Comparison of ENCODE assay signal across 17 cellular contexts in the genomic region with DNA sequence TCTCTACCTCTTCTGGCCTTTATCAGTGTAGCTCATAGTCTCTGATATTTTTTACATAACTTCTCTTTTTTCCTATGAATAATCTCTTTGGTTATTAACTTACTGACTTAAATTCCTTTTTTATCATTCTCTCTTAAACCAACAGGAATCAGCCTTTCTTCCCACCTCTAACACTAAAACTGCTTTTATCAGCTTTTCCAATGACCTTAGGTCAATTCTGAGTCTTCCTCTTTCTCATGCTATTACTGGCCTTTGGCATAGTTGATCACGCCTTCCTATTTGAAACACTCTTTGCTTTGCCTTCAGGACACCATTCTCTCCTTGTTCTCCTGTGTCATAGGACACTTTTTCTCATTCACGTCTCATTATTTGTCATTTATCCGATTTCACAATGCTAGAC. TPM values are rescaled to one million over a fixed set of nuclear protein-coding genes. Genes with fewer than 3 reads are reported as not detected.
DNase-seq lines count a peak whose midpoint lies in the region; ATAC-seq and TF ChIP-seq lines count a peak whose summit lies in the region.
"Had no signal": no experiment of that assay in that cellular context is flagged by ENCODE, and none has a peak within 500 bp of the region (broad histone marks: within the 10 kb centered on the region; RNA-seq: fewer than 3 reads in every experiment).

No MANE protein-coding gene starts in this region.

- H3K27ac ChIP-seq in PC-9 (peak overlapping the region; percentile 98), esophagus squamous epithelium (peak overlapping the region in 3 of 4 donors; percentile 66 to 87 (median 84))
- H3K27ac ChIP-seq in CD8-positive, alpha-beta memory T cell (ENCODE audit: low read depth, low read length) = no peak overlapping the region

- POLR2A ChIA-PET in PC-9 (lab: Charles Lee; ENCODE audit: unreplicated experiment) = interaction anchor here (0.6 kb wide), 1 partner anchor 158 kb away, joined by 6 read pairs; no protein-coding TSS in a partner anchor
- POLR2A ChIA-PET in CD8-positive, alpha-beta memory T cell (lab: Charles Lee) = no interaction called here

- no peak overlapping the region for H3K4me2 ChIP-seq in PC-9

- H3K9me3 Mint-ChIP-seq in osteocyte (ENCODE audit: unreplicated experiment) = no peaks in the 10 kb centered on the region
- H3K9me3 Mint-ChIP-seq in CD8-positive, alpha-beta memory T cell = no peaks in the 10 kb centered on the region
- no peaks in the 10 kb centered on the region for H3K9me3 Mint-ChIP-seq in activated CD8-positive, alpha-beta memory T cell treated with anti-CD3 and anti-CD28 coated beads, Interleukin-2, amount 10 ng/mL, durations not matched to agents 7 days and 5 days (ENCODE audit: low read depth)
- H3K9me3 Mint-ChIP-seq: CD4-positive, alpha-beta memory T cell had no signal

- no peaks in the 10 kb centered on the region for H3K79me2 ChIP-seq in PC-9 (ENCODE audit: low read depth)

- TF ChIP-seq POLR2A in esophagus squamous epithelium (IDR thresholded peaks at IDR 0.05) = no peak

- WGBS in esophagus squamous epithelium, 2 donors = 60 to 73% methylated on average over 3 of the region's 3 CpGs

- H3K36me3 Mint-ChIP-seq in osteocyte (ENCODE audit: unreplicated experiment) = no peaks in the 10 kb centered on the region
- H3K36me3 Mint-ChIP-seq in CD8-positive, alpha-beta memory T cell = no peaks in the 10 kb centered on the region
- H3K36me3 Mint-ChIP-seq in activated CD8-positive, alpha-beta memory T cell treated with anti-CD3 and anti-CD28 coated beads, Interleukin-2, amount 10 ng/mL, durations not matched to agents 7 days and 5 days = no peaks in the 10 kb centered on the region
- H3K36me3 Mint-ChIP-seq: CD4-positive, alpha-beta memory T cell had no signal

- no peak overlapping the region for H2AFZ ChIP-seq in PC-9

- intact Hi-C loops in PC-9 (cut with micrococcal nuclease; ENCODE audit: unreplicated experiment) (loop anchor here (10.0 kb wide), 1 partner anchor 754 kb away; no protein-coding TSS in a partner anchor), esophagus squamous epithelium (cut with DNase I) (no loop called here)

- CTCF ChIA-PET in PC-9 (lab: Charles Lee) = interaction anchor here (1.2 kb wide), 1 partner anchor 8 kb away, joined by 5 read pairs; no protein-coding TSS in a partner anchor
- CTCF ChIA-PET in CD8-positive, alpha-beta memory T cell (lab: Charles Lee) = interaction anchor here (1.0 to 2.0 kb wide), 2 partner anchors 8 to 22 kb away, joined by 3 to 16 read pairs; a partner anchor contains a TSS
- CTCF ChIA-PET in activated CD8-positive, alpha-beta memory T cell treated with anti-CD3 and anti-CD28 coated beads, Interleukin-2, amount 10 ng/mL, durations not matched to agents 7 days and 5 days (lab: Charles Lee) = interaction anchor here (2.1 kb wide), 1 partner anchor 9 kb away, joined by 17 read pairs; a partner anchor contains a TSS

- H3K9me2 ChIP-seq in PC-9 (ENCODE audit: insufficient read depth) = no peaks in the 10 kb centered on the region

- no peaks in the 10 kb centered on the region for H3K9me3 ChIP-seq in PC-9 (ENCODE audit: insufficient read depth, low read depth)
- no peaks in the 10 kb centered on the region for H3K9me3 ChIP-seq in esophagus squamous epithelium
- H3K9me3 ChIP-seq in CD8-positive, alpha-beta memory T cell (ENCODE audit: low read length) = no peaks in the 10 kb centered on the region

- TF ChIP-seq CTCF in PC-9 (conservative IDR thresholded peaks at IDR 0.05) (no peak), esophagus squamous epithelium (IDR thresholded peaks at IDR 0.05) (no peak), osteocyte (IDR thresholded peaks at IDR 0.05) (no peak)

- H3F3A ChIP-seq in PC-9 (ENCODE audit: insufficient read depth, low read depth) = peaks cover 24% of the 10 kb centered on the region

- H3K27ac Mint-ChIP-seq in osteocyte (ENCODE audit: unreplicated experiment) = peak overlapping the region; percentile 55
- H3K27ac Mint-ChIP-seq in CD8-positive, alpha-beta memory T cell = no peak overlapping the region
- no peak overlapping the region for H3K27ac Mint-ChIP-seq in activated CD8-positive, alpha-beta memory T cell treated with anti-CD3 and anti-CD28 coated beads, Interleukin-2, amount 10 ng/mL, durations not matched to agents 7 days and 5 days
- H3K27ac Mint-ChIP-seq: B cell had no signal

- H3K4me3 Mint-ChIP-seq in osteocyte (ENCODE audit: unreplicated experiment) = no peak overlapping the region
- H3K4me3 Mint-ChIP-seq in CD8-positive, alpha-beta memory T cell = no peak overlapping the region
- no peak overlapping the region for H3K4me3 Mint-ChIP-seq in activated CD8-positive, alpha-beta memory T cell treated with anti-CD3 and anti-CD28 coated beads, Interleukin-2, amount 10 ng/mL, durations not matched to agents 7 days and 5 days
- H3K4me3 Mint-ChIP-seq: B cell; CD4-positive, alpha-beta memory T cell had no signal

- H3K4me3 ChIP-seq in PC-9 = no peak overlapping the region
- no peak overlapping the region for H3K4me3 ChIP-seq in esophagus squamous epithelium
- H3K4me3 ChIP-seq in CD8-positive, alpha-beta memory T cell (ENCODE audit: low read length) = no peak overlapping the region

- BruUV-seq in PC-9 (replicated peaks; lab: Mats Ljungman, UMichigan) = no TSS peak

- H3K27me3 ChIP-seq in PC-9 (ENCODE audit: insufficient read depth, low read depth) = no peaks in the 10 kb centered on the region
- H3K27me3 ChIP-seq in esophagus squamous epithelium = no peaks in the 10 kb centered on the region
- no peaks in the 10 kb centered on the region for H3K27me3 ChIP-seq in CD8-positive, alpha-beta memory T cell (ENCODE audit: insufficient read depth, low read length, poor library complexity, severe bottlenecking)

- DNase-seq in CD1c-positive myeloid dendritic cell (ENCODE audit: extremely low spot score) (peak; percentile 11), PC-9 (peak in 1 of 2 experiments; percentile 35), esophagus squamous epithelium (lab: John Stamatoyannopoulos, UW) (no peak), osteocyte (ENCODE audit: extremely low spot score, unreplicated experiment) (no peak), DMS79 (lab: John Stamatoyannopoulos, UW) (no peak)
- DNase-seq in CD8-positive, alpha-beta memory T cell = no peak
- DNase-seq in activated CD8-positive, alpha-beta memory T cell treated with anti-CD3 and anti-CD28 coated beads, Interleukin-2, amount 10 ng/mL, durations not matched to agents 7 days and 5 days = no peak
- DNase-seq: ACHN; CD4-positive, alpha-beta memory T cell; DMS 273 treated with DMSO at 0.1 percent for 48 hours; EL; GOT3; KBM-7; NCI-H1930; NCI-H2171; NCI-H510A treated with DMSO at 0.1 percent for 48 hours had no signal

- H3K4me1 Mint-ChIP-seq in osteocyte (ENCODE audit: unreplicated experiment) = peaks cover 53% of the 10 kb centered on the region
- H3K4me1 Mint-ChIP-seq in CD8-positive, alpha-beta memory T cell = no peaks in the 10 kb centered on the region
- peaks cover 13% of the 10 kb centered on the region for H3K4me1 Mint-ChIP-seq in activated CD8-positive, alpha-beta memory T cell treated with anti-CD3 and anti-CD28 coated beads, Interleukin-2, amount 10 ng/mL, durations not matched to agents 7 days and 5 days
- H3K4me1 Mint-ChIP-seq: B cell had no signal

- H4K20me1 ChIP-seq in PC-9 (ENCODE audit: insufficient read depth) = no peaks in the 10 kb centered on the region

- H3K36me3 ChIP-seq in PC-9 (ENCODE audit: low read depth) (no peaks in the 10 kb centered on the region), esophagus squamous epithelium (no peaks in the 10 kb centered on the region)
- H3K36me3 ChIP-seq in CD8-positive, alpha-beta memory T cell (ENCODE audit: insufficient read depth, low read length) = no peaks in the 10 kb centered on the region

- ATAC-seq in activated CD8-positive, alpha-beta memory T cell treated with anti-CD3 and anti-CD28 coated beads, Interleukin-2, amount 10 ng/mL, durations not matched to agents 7 days and 5 days = no peak

- no peaks in the 10 kb centered on the region for H3K27me3 Mint-ChIP-seq in osteocyte (ENCODE audit: unreplicated experiment)
- H3K27me3 Mint-ChIP-seq in CD8-positive, alpha-beta memory T cell = peaks cover 0 to 20% of the 10 kb centered on the region in 2 donors
- H3K27me3 Mint-ChIP-seq in activated CD8-positive, alpha-beta memory T cell treated with anti-CD3 and anti-CD28 coated beads, Interleukin-2, amount 10 ng/mL, durations not matched to agents 7 days and 5 days = peaks cover 4% of the 10 kb centered on the region

- H3K4me1 ChIP-seq in PC-9 (replicated peaks; ENCODE audit: insufficient read depth) (peaks cover 56% of the 10 kb centered on the region), esophagus squamous epithelium (peaks cover 19 to 84% (median 35%) of the 10 kb centered on the region in 3 donors)
- H3K4me1 ChIP-seq in CD8-positive, alpha-beta memory T cell (ENCODE audit: insufficient read depth, low read length) = no peaks in the 10 kb centered on the region

RNA-seq across cellular contexts. Expression of a gene that starts 8.1 kb away (rescaled TPM):
- total RNA-seq in PC-9 (2021) = 13.6 and 14.4 TPM in 2 replicates
- 10 to 100 TPM; 15.4 to 22.5 (median 20.7) TPM for total RNA-seq in esophagus squamous epithelium
- total RNA-seq in osteocyte = 15.0 and 16.6 TPM in 2 replicates
- 10 to 100 TPM; 12.1 to 12.8 TPM for total RNA-seq in CD8-positive, alpha-beta memory T cell
- 10.4 TPM for polyA plus RNA-seq in CD8-positive, alpha-beta memory T cell
- total RNA-seq in activated CD8-positive, alpha-beta memory T cell treated with anti-CD3 and anti-CD28 coated beads, Interleukin-2, amount 10 ng/mL, durations not matched to agents 7 days and 5 days = 1 to 10 TPM; 8.7 to 9.3 TPM

RNA-seq across cellular contexts. Expression of a gene that starts 37.9 kb away (rescaled TPM):
- total RNA-seq in PC-9 (2021) (24.2 and 26.0 TPM in 2 replicates), esophagus squamous epithelium (10 to 100 TPM in 3 of 4 donors, 1 to 10 TPM in 1; 7.8 to 23.3 (median 17.2) TPM), osteocyte (20.4 and 21.1 TPM in 2 replicates)
- total RNA-seq in CD8-positive, alpha-beta memory T cell = 10 to 100 TPM; 35.8 to 37.9 TPM
- 14.8 TPM for polyA plus RNA-seq in CD8-positive, alpha-beta memory T cell
- total RNA-seq in activated CD8-positive, alpha-beta memory T cell treated with anti-CD3 and anti-CD28 coated beads, Interleukin-2, amount 10 ng/mL, durations not matched to agents 7 days and 5 days = 10 to 100 TPM; 20.6 to 26.4 TPM
